In the genomic region with DNA sequence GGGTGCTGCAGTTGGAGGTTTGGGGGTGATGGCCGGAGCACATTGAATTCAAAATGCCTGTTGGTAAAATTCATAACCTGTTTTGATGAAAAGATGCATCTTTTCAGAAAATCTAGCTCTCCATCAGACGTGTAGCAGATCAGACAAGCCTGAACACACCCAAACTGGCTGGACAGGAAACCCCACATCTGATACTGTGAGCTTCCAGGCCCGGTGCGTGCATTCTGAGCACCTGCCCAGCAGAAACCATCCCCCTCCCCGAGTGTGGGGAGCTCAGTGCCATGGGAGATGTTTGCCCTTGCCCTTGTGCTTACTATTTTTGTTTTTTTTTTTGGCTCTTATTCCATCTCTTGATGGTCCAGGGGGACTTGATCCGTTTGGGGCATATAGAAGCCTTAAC, we compare ENCODE assay signal across 20 cellular contexts.
"Had no signal": no experiment of that assay in that cellular context is flagged by ENCODE, and none has a peak within 500 bp of the region (broad histone marks: within the 10 kb centered on the region; RNA-seq: fewer than 3 reads in every experiment).

No MANE protein-coding gene starts in this region.

- H3K4me1 ChIP-seq: gastrocnemius medialis, left lung, parathyroid adenoma, right lobe of liver, suprapubic skin, transverse colon had no signal

- H3K36me3 ChIP-seq: gastrocnemius medialis, left lung, right lobe of liver, suprapubic skin, transverse colon had no signal

- H3K27me3 ChIP-seq: gastrocnemius medialis, right lobe of liver, transverse colon had no signal

- H3K27ac ChIP-seq: gastrocnemius medialis, left lung, parathyroid adenoma, right lobe of liver, suprapubic skin, transverse colon had no signal

- H3K9ac ChIP-seq: parathyroid adenoma had no signal

- ATAC-seq: effector memory CD8-positive, alpha-beta T cell; gastrocnemius medialis; left cardiac atrium; left lung; mucosa of descending colon; right lobe of liver; stimulated activated naive CD8-positive, alpha-beta T cell treated with anti-CD3 and anti-CD28 coated beads, Interleukin-15, amount 100 ng/mL, for 72 hours had no signal

- H3K4me3 ChIP-seq: gastrocnemius medialis, left lung, mucosa of descending colon, right lobe of liver, smooth muscle cell, suprapubic skin, transverse colon had no signal

- H3K79me2 ChIP-seq: parathyroid adenoma had no signal

- H3K4me2 ChIP-seq: smooth muscle cell had no signal

- DNase-seq: cortex of kidney; effector memory CD8-positive, alpha-beta T cell; foreskin fibroblast; gastrocnemius medialis; left cardiac atrium; left lung; mesenchymal stem cell; mucosa of descending colon; naive B cell; right lobe of liver; stimulated activated CD4-positive, alpha-beta T cell treated with anti-CD3 and anti-CD28 coated beads, Interleukin-12 subunit alpha, Interleukin-12 subunit beta, amount 100 ng/mL, for 4 hours; stimulated activated CD4-positive, alpha-beta T cell treated with anti-CD3 and anti-CD28 coated beads, Interleukin-1b, Interleukin-23, amount 100 ng/mL, for 48 hours; stimulated activated CD4-positive, alpha-beta T cell treated with anti-CD3 and anti-CD28 coated beads, Interleukin-4, amount 100 ng/mL, for 1 hour; stimulated activated CD8-positive, alpha-beta memory T cell treated with anti-CD3 and anti-CD28 coated beads, Interleukin-4, amount 100 ng/mL, for 48 hours; stimulated activated naive CD4-positive, alpha-beta T cell; stimulated activated naive CD8-positive, alpha-beta T cell treated with anti-CD3 and anti-CD28 coated beads, Interleukin-15, amount 100 ng/mL, for 72 hours; transverse colon had no signal

- H2AFZ ChIP-seq: parathyroid adenoma had no signal

- H3K9me3 ChIP-seq: gastrocnemius medialis, left lung, mucosa of descending colon, right lobe of liver, suprapubic skin, transverse colon had no signal
